ENCODE assay signal across 7 cellular contexts in the genomic region with DNA sequence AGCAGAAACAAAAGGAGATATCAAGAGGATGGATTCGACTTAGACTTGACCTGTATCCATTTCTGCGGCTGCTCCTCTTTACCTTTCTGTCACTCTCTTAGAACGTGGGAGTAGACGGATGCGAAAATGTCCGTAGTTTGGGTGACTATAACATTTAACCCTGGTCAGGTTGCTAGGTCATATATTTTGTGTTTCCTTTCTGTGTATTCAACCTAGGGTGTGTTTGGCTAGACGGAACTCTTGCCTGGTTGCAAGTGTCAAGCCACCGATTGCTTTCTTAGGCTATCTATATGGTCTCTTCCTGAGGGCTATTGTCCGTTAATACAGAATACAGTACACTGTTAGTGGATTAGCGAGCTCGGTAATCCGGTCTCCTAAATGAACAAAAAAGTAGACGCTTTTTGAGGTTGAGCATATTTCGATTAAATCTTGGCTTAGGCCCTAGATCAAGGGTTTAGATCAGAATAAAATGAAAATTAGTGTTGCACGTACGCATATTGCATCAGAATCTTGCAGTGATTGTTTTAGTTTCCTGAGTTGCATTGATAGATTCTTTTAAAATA. TPM values are rescaled to one million over a fixed set of nuclear protein-coding genes. Genes with fewer than 3 reads are reported as not detected.
DNase-seq lines count a peak whose midpoint lies in the region; ATAC-seq and TF ChIP-seq lines count a peak whose summit lies in the region.

No MANE protein-coding gene starts in this region.

- H3K27me3 Mint-ChIP-seq in naive B cell: no peaks in the 10 kb centered on the region

- H3K27ac Mint-ChIP-seq in naive B cell: peak overlapping the region; percentile 85 to 96 (median 90)

- H3K27me3 ChIP-seq in NT2/D1 (ENCODE audit: insufficient read depth, insufficient read length) (no peaks in the 10 kb centered on the region), colonic mucosa (no peaks in the 10 kb centered on the region)

- intact Hi-C loops in colonic mucosa (cut with DNase I): loop anchor here (5.0 kb wide), 1 partner anchor 523 kb away; no protein-coding TSS in a partner anchor

- H3K27ac ChIP-seq in colonic mucosa: peak overlapping the region; percentile 96

- no peaks in the 10 kb centered on the region for H3K4me1 ChIP-seq in NT2/D1 (ENCODE audit: insufficient read depth, insufficient read length)
- H3K4me1 ChIP-seq in colonic mucosa: no peaks in the 10 kb centered on the region

- peak overlapping the region; percentile 76 for H3K4me3 ChIP-seq in NT2/D1 (ENCODE audit: insufficient read length, low read depth)
- H3K4me3 ChIP-seq in colonic mucosa: peak overlapping the region; percentile 77

- H3K4me3 Mint-ChIP-seq in naive B cell: peak overlapping the region; percentile 95 to 99 (median 97)

- no peaks in the 10 kb centered on the region for H3K9me3 Mint-ChIP-seq in naive B cell

- H3K4me1 Mint-ChIP-seq in naive B cell: peaks cover 52 to 58% (median 53%) of the 10 kb centered on the region in 3 donors

- no peak for DNase-seq in NT2/D1 (ENCODE audit: low read depth, low spot score)
- no peak for DNase-seq in colonic mucosa
- DNase-seq in naive B cell: no peak
- no peak for DNase-seq in NOMO-1 treated with dmso at 0.1 percent for 144 hours (lab: John Stamatoyannopoulos, UW; ENCODE audit: unreplicated experiment)
- no peak for DNase-seq in activated CD8-positive, alpha-beta memory T cell treated with anti-CD3 and anti-CD28 coated beads, Interleukin-2, amount 50 U/mL, for 48 hours

- no peak for ATAC-seq in naive B cell (ENCODE audit: low read depth in 2 of 2)
- ATAC-seq in GM19035 (IDR thresholded peaks at IDR 0.05; ENCODE audit: unreplicated experiment): no peak

- H3K9me3 ChIP-seq in NT2/D1 (ENCODE audit: insufficient read depth, low read length) (no peaks in the 10 kb centered on the region), colonic mucosa (no peaks in the 10 kb centered on the region)

- H3K9ac ChIP-seq in NT2/D1 (ENCODE audit: insufficient read length, low read depth) (peak overlapping the region; percentile 85), colonic mucosa (ENCODE audit: low read depth in 2 of 2, low read length in 2 of 2) (peak overlapping the region; percentile 89 to 97)

- no peaks in the 10 kb centered on the region for H3K36me3 Mint-ChIP-seq in naive B cell

- H3K36me3 ChIP-seq in NT2/D1 (ENCODE audit: insufficient read depth, insufficient read length, low read length) (no peaks in the 10 kb centered on the region), colonic mucosa (no peaks in the 10 kb centered on the region)

- TF ChIP-seq POLR2A in GM19099 (IDR thresholded peaks at IDR 0.05; ENCODE audit: extremely low read depth, insufficient read length, low read depth): peak; percentile 22

- TF ChIP-seq CTCF in colonic mucosa (IDR thresholded peaks at IDR 0.05): no peak

RNA-seq across cellular contexts. Expression of a gene that starts 1.2 kb away (rescaled TPM):
- total RNA-seq in colonic mucosa: 100 to 1,000 TPM in 1 of 2 donors, 10 to 100 TPM in 1; 79.2 to 111 TPM
- polyA plus RNA-seq in naive B cell (ENCODE audit: low read depth in 6 of 6): 10 to 100 TPM; 34.1 to 53.4 (median 46.7) TPM

RNA-seq across cellular contexts. Expression of a gene that starts 1.2 kb away (rescaled TPM):
- total RNA-seq in colonic mucosa: 1 to 10 TPM; 1.0 to 1.8 TPM
- under 1 TPM in 5 of 6 donors, not detected in 1; 0.09 to 0.55 (median 0.22) TPM for polyA plus RNA-seq in naive B cell (ENCODE audit: low read depth in 6 of 6)

RNA-seq across cellular contexts. Expression of a gene that starts 46.6 kb away (rescaled TPM):
- 10 to 100 TPM; 38.1 to 59.9 TPM for total RNA-seq in colonic mucosa
- polyA plus RNA-seq in naive B cell (ENCODE audit: low read depth in 6 of 6): 10 to 100 TPM; 21.1 to 32.2 (median 30.4) TPM
